1 cellular context compared by ENCODE assay signal in genomic region chr14:99562848-99563748, GRCh38.
TF ChIP-seq lines count a peak whose summit lies in the region.

No MANE protein-coding gene starts in this region.

TF ChIP-seq in HepG2, 621 proteins besides CTCF, POLR2A, EP300 and RAD21 (continued from another document and continues in another):
- TF ChIP-seq KMT2A (CRISPR knock-in tag; IDR thresholded peaks at IDR 0.05) (peak; percentile 77; the same call in 1 of the 2 replicates), ZSCAN29 (CRISPR knock-in tag; conservative IDR thresholded peaks at IDR 0.05) (no peak), ZMYM3 (CRISPR knock-in tag; IDR thresholded peaks at IDR 0.05) (peak; percentile 69; the same call in 1 of the 2 replicates), TEAD2 (CRISPR knock-in tag; IDR thresholded peaks at IDR 0.05) (no peak), KIAA2018 (CRISPR knock-in tag; IDR thresholded peaks at IDR 0.05; ENCODE audit: borderline replicate concordance) (no peak), MXD3 (CRISPR knock-in tag; IDR thresholded peaks at IDR 0.05) (no peak), ZNF430 (CRISPR knock-in tag; IDR thresholded peaks at IDR 0.05) (no peak), ZEB1 (IDR thresholded peaks at IDR 0.05; ENCODE audit: insufficient replicate concordance, low read depth) (no peak), ZNF276 (CRISPR knock-in tag; IDR thresholded peaks at IDR 0.05; ENCODE audit: low read depth) (no peak), ZNF768 (CRISPR knock-in tag; IDR thresholded peaks at IDR 0.05) (peak; percentile 43; the same call in 1 of the 2 replicates), ZNF558 (CRISPR knock-in tag; IDR thresholded peaks at IDR 0.05; ENCODE audit: borderline replicate concordance) (no peak), GATA4 (IDR thresholded peaks at IDR 0.05; ENCODE audit: borderline replicate concordance, low read depth) (no peak), ZNF432 (CRISPR knock-in tag; IDR thresholded peaks at IDR 0.05; ENCODE audit: borderline replicate concordance) (no peak), GPBP1L1 (CRISPR knock-in tag; IDR thresholded peaks at IDR 0.05) (no peak), PHB2 (IDR thresholded peaks at IDR 0.05; ENCODE audit: partially characterized antibody) (no peak), ZNF589 (CRISPR knock-in tag; conservative IDR thresholded peaks at IDR 0.05) (no peak), ZNF839 (CRISPR knock-in tag; IDR thresholded peaks at IDR 0.05; ENCODE audit: borderline replicate concordance) (0 out of 2 replicates have a peak, but pooled peaks have one; percentile 65), PAF1 (CRISPR knock-in tag; IDR thresholded peaks at IDR 0.05) (no peak), PHF8 (CRISPR knock-in tag; IDR thresholded peaks at IDR 0.05) (no peak), ZNF256 (CRISPR knock-in tag; conservative IDR thresholded peaks at IDR 0.05) (no peak), CENPX (CRISPR knock-in tag; IDR thresholded peaks at IDR 0.05) (no peak), SMAD1 (CRISPR knock-in tag; IDR thresholded peaks at IDR 0.05; ENCODE audit: borderline replicate concordance, low read depth) (0 out of 2 replicates have a peak, but pooled peaks have one; percentile 46), TRIM24 (CRISPR knock-in tag; IDR thresholded peaks at IDR 0.05) (no peak), ZNF687 (CRISPR knock-in tag; IDR thresholded peaks at IDR 0.05) (peak; percentile 96), NFE2L2 (IDR thresholded peaks at IDR 0.05; ENCODE audit: low read length) (no peak), FUBP1 (CRISPR knock-in tag; IDR thresholded peaks at IDR 0.05; ENCODE audit: borderline replicate concordance) (no peak), TRIM22 (IDR thresholded peaks at IDR 0.05) (no peak), THAP8 (CRISPR knock-in tag; IDR thresholded peaks at IDR 0.05; ENCODE audit: borderline replicate concordance) (no peak), TEAD3 (CRISPR knock-in tag; optimal IDR thresholded peaks at IDR 0.05; ENCODE audit: borderline replicate concordance) (peak; percentile 87), ZBTB34 (CRISPR knock-in tag; IDR thresholded peaks at IDR 0.05) (no peak), KDM1A (CRISPR knock-in tag; IDR thresholded peaks at IDR 0.05) (no peak), KLF12 (CRISPR knock-in tag; IDR thresholded peaks at IDR 0.05; ENCODE audit: borderline replicate concordance) (no peak), ZNF333 (CRISPR knock-in tag; IDR thresholded peaks at IDR 0.05; ENCODE audit: borderline replicate concordance) (no peak), HNF4A (CRISPR knock-in tag; IDR thresholded peaks at IDR 0.05) (peak; percentile 62), ARID2 (CRISPR knock-in tag; IDR thresholded peaks at IDR 0.05; ENCODE audit: borderline replicate concordance) (no peak), CHCHD3 (CRISPR knock-in tag; IDR thresholded peaks at IDR 0.05) (no peak), PLRG1 (conservative IDR thresholded peaks at IDR 0.05) (no peak), JARID2 (CRISPR knock-in tag; IDR thresholded peaks at IDR 0.05; ENCODE audit: insufficient replicate concordance) (no peak)
